1 cellular context compared by ENCODE assay signal in the genomic region with DNA sequence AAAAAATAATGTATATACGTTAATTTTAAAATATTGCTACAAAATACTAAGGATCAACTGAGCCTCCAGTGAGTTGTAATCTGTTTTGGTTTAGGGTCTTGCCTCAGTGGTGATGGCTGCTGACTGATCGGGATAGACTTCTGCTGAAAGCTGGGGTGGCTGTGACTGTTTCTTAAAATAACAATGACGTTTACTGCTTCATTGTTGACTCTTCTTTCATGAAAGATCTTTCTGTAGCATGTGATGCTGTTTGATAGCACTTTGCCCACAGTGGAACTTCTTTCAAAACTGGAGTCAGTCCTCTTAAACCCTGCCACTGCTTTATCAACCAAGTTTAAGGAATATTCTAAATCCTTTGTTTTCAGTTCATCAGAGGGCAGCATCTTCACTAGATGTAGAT.
TF ChIP-seq lines count a peak whose summit lies in the region.

No MANE protein-coding gene starts in this region.

TF ChIP-seq in K562, 482 proteins besides CTCF, POLR2A, EP300 and RAD21 (continued from another document):
- TF ChIP-seq ZNF143 (CRISPR knock-in tag; IDR thresholded peaks at IDR 0.05) (no peak), MYNN (IDR thresholded peaks at IDR 0.05) (peak; percentile 65; the same call in 1 of the 2 replicates), MYNN (CRISPR knock-in tag; IDR thresholded peaks at IDR 0.05) (no peak), ZNF583 (CRISPR knock-in tag; IDR thresholded peaks at IDR 0.05) (no peak), FOXA3 (CRISPR knock-in tag; conservative IDR thresholded peaks at IDR 0.05 in 1 of 2, IDR thresholded peaks at IDR 0.05 in 1 of 2) (peak in 1 of 2 experiments; percentile 76; a peak in 2 of 4 replicates), HNRNPUL1 (IDR thresholded peaks at IDR 0.05; ENCODE audit: low read length) (no peak), ASH1L (IDR thresholded peaks at IDR 0.05; ENCODE audit: borderline replicate concordance, low read depth, partially characterized antibody) (no peak), ATF7 (IDR thresholded peaks at IDR 0.05) (0 out of 2 replicates have a peak, but pooled peaks have one; percentile 38), KDM5B (IDR thresholded peaks at IDR 0.05; ENCODE audit: insufficient replicate concordance, low read depth, low read length) (no peak)
- TF ChIP-seq, protein P1, sequence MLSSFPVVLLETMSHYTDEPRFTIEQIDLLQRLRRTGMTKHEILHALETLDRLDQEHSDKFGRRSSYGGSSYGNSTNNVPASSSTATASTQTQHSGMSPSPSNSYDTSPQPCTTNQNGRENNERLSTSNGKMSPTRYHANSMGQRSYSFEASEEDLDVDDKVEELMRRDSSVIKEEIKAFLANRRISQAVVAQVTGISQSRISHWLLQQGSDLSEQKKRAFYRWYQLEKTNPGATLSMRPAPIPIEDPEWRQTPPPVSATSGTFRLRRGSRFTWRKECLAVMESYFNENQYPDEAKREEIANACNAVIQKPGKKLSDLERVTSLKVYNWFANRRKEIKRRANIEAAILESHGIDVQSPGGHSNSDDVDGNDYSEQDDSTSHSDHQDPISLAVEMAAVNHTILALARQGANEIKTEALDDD (IDR thresholded peaks at IDR 0.05), result no peak
- TF ChIP-seq, protein P2, sequence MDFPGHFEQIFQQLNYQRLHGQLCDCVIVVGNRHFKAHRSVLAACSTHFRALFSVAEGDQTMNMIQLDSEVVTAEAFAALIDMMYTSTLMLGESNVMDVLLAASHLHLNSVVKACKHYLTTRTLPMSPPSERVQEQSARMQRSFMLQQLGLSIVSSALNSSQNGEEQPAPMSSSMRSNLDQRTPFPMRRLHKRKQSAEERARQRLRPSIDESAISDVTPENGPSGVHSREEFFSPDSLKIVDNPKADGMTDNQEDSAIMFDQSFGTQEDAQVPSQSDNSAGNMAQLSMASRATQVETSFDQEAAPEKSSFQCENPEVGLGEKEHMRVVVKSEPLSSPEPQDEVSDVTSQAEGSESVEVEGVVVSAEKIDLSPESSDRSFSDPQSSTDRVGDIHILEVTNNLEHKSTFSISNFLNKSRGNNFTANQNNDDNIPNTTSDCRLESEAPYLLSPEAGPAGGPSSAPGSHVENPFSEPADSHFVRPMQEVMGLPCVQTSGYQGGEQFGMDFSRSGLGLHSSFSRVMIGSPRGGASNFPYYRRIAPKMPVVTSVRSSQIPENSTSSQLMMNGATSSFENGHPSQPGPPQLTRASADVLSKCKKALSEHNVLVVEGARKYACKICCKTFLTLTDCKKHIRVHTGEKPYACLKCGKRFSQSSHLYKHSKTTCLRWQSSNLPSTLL (IDR thresholded peaks at IDR 0.05), result no peak
- TF ChIP-seq, protein P3, sequence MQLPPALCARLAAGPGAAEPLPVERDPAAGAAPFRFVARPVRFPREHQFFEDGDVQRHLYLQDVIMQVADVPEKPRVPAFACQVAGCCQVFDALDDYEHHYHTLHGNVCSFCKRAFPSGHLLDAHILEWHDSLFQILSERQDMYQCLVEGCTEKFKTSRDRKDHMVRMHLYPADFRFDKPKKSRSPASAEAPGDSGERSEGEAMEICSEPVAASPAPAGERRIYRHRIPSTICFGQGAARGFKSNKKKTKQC (CRISPR knock-in tag; IDR thresholded peaks at IDR 0.05), result no peak
